ENCODE assay signal across 27 cellular contexts in genomic region chr15:81120069-81120468, GRCh38. TPM values are rescaled to one million over a fixed set of nuclear protein-coding genes. Genes with fewer than 3 reads are reported as not detected.
"Had no signal": no experiment of that assay in that cellular context is flagged by ENCODE, and none has a peak within 500 bp of the region (broad histone marks: within the 10 kb centered on the region; RNA-seq: fewer than 3 reads in every experiment).

No MANE protein-coding gene starts in this region.

- H3K4me3 ChIP-seq: PC-9, Peyer's patch had no signal

- ATAC-seq: T-cell had no signal

- H3K9me3 ChIP-seq: Peyer's patch, SK-N-SH had no signal

- DNase-seq: IMR-90; Kasumi-1; MV-4-11; NCI-H1048; NCI-H1105; NCI-H1417 treated with DMSO at 0.1 percent for 48 hours; NCI-H146; NCI-H1694 treated with DMSO at 0.1 percent for 48 hours; NCI-H1930; NCI-H2081; NCI-H2107; NCI-H226; NCI-H446; NCI-H510A; NCI-H524 treated with DMSO at 0.1 percent for 48 hours; NCI-H69; NCI-H774; NK-92 treated with Interleukin-12 subunit alpha and Interleukin-12 subunit beta, amount 100 ng/mL, for 24 hours; PC-9; Peyer's patch; SHP77; SK-N-SH; SW 1271; T-cell had no signal

- H3K36me3 ChIP-seq: Peyer's patch had no signal

- H3K4me1 ChIP-seq: Peyer's patch had no signal

- H3K4me2 ChIP-seq: KMS-11, PC-9, SK-N-SH had no signal

- H2AFZ ChIP-seq: PC-9 had no signal

- H3K27ac ChIP-seq: KMS-11, PC-9, Peyer's patch had no signal

- H3K9me2 ChIP-seq: SK-N-SH had no signal

- H3K9ac ChIP-seq: KMS-11, SK-N-SH had no signal

RNA-seq across cellular contexts. Expression of gene CFAP161, which starts 14.0 kb away (rescaled TPM):
- total RNA-seq: IMR-90, M059J, OCI-LY7 had no signal
- polyA plus RNA-seq: IMR-90 had no signal
